ENCODE assay signal across 8 cellular contexts in genomic region chr20:44080646-44081267, GRCh38.
DNase-seq lines count a peak whose midpoint lies in the region; ATAC-seq and TF ChIP-seq lines count a peak whose summit lies in the region.

No MANE protein-coding gene starts in this region.

- intact Hi-C loops in CD14-positive monocyte (cut with micrococcal nuclease), result loop anchor here (1.0 to 10.0 kb wide), 6 partner anchors 24 to 633 kb away; no protein-coding TSS in a partner anchor

- TF ChIP-seq EP300 in tibial nerve (IDR thresholded peaks at IDR 0.05), result no peak

- H3K36me3 ChIP-seq in osteoblast (ENCODE audit: insufficient read depth, low read length) (no peaks in the 10 kb centered on the region), tibial nerve (no peaks in the 10 kb centered on the region)

- H3K27ac Mint-ChIP-seq in CD14-positive monocyte, result peak overlapping the region in 1 of 7 donors; percentile 28
- H3K27ac Mint-ChIP-seq in activated T-helper 17 cell treated with anti-CD3 and anti-CD28 coated beads, Interleukin-2, amount 50 U/mL, for 72 hours, result no peak overlapping the region

- ATAC-seq in GM19468 (IDR thresholded peaks at IDR 0.05; ENCODE audit: extremely low read depth, unreplicated experiment), result peak; percentile 32
- ATAC-seq in activated T-helper 17 cell treated with anti-CD3 and anti-CD28 coated beads, Interleukin-2, amount 50 U/mL, for 72 hours (replicated peaks), result peak; percentile 90

- no peak overlapping the region for H3K27ac ChIP-seq in osteoblast (ENCODE audit: low read depth, low read length)
- H3K27ac ChIP-seq in tibial nerve, result no peak overlapping the region

- H3K9me3 Mint-ChIP-seq in CD14-positive monocyte, result peaks cover 0 to 1% (median 0%) of the 10 kb centered on the region in 7 donors
- no peaks in the 10 kb centered on the region for H3K9me3 Mint-ChIP-seq in activated T-helper 17 cell treated with anti-CD3 and anti-CD28 coated beads, Interleukin-2, amount 50 U/mL, for 72 hours

- no peak for TF ChIP-seq POLR2A in tibial nerve (IDR thresholded peaks at IDR 0.05)

- TF ChIP-seq CTCF in CD14-positive monocyte (IDR thresholded peaks at IDR 0.05), result peak; percentile 99
- TF ChIP-seq CTCF in osteoblast (IDR thresholded peaks at IDR 0.05; ENCODE audit: extremely low read depth, low read depth, low read length), result peak; percentile 99
- peak; percentile 84 to 96 (median 86) for TF ChIP-seq CTCF in tibial nerve (IDR thresholded peaks at IDR 0.05)

- no peaks in the 10 kb centered on the region for H3K27me3 ChIP-seq in osteoblast (ENCODE audit: insufficient read depth, low read length)
- no peaks in the 10 kb centered on the region for H3K27me3 ChIP-seq in tibial nerve

- H3K9me3 ChIP-seq in osteoblast (ENCODE audit: low read depth, low read length) (no peaks in the 10 kb centered on the region), tibial nerve (no peaks in the 10 kb centered on the region)

- H3K4me1 ChIP-seq in osteoblast (ENCODE audit: insufficient read depth, low read length), result peaks cover 15% of the 10 kb centered on the region
- no peaks in the 10 kb centered on the region for H3K4me1 ChIP-seq in tibial nerve

- no peaks in the 10 kb centered on the region for H3K36me3 Mint-ChIP-seq in CD14-positive monocyte
- no peaks in the 10 kb centered on the region for H3K36me3 Mint-ChIP-seq in activated T-helper 17 cell treated with anti-CD3 and anti-CD28 coated beads, Interleukin-2, amount 50 U/mL, for 72 hours (ENCODE audit: low read depth)

- no peaks in the 10 kb centered on the region for H3K79me2 ChIP-seq in osteoblast (ENCODE audit: insufficient read depth, low read length)

- DNase-seq in CD14-positive monocyte (ENCODE audit: low spot score), result peak; percentile 68
- peak; percentile 71 for DNase-seq in LHCN-M2 (ENCODE audit: low read depth)
- DNase-seq in RPMI7951 (ENCODE audit: low read depth), result peak; percentile 83
- DNase-seq in foreskin melanocyte, result peak; percentile 61
- peak; percentile 96 for DNase-seq in osteoblast (ENCODE audit: insufficient read length, low spot score, missing footprints)
- DNase-seq in tibial nerve (ENCODE audit: low spot score in 2 of 2), result peak; percentile 31 to 84

- no peak overlapping the region for H2AFZ ChIP-seq in osteoblast (ENCODE audit: low read length)

- peak overlapping the region; percentile 34 for H3K4me2 ChIP-seq in osteoblast (ENCODE audit: insufficient read depth, low read length)

- no peak overlapping the region for H3K4me3 Mint-ChIP-seq in CD14-positive monocyte
- no peak overlapping the region for H3K4me3 Mint-ChIP-seq in activated T-helper 17 cell treated with anti-CD3 and anti-CD28 coated beads, Interleukin-2, amount 50 U/mL, for 72 hours

- H3K4me3 ChIP-seq in osteoblast (ENCODE audit: insufficient read depth, low read length), result no peak overlapping the region
- H3K4me3 ChIP-seq in tibial nerve, result no peak overlapping the region

- H3K4me1 Mint-ChIP-seq in CD14-positive monocyte, result peaks cover 9% of the 10 kb centered on the region
- no peaks in the 10 kb centered on the region for H3K4me1 Mint-ChIP-seq in activated T-helper 17 cell treated with anti-CD3 and anti-CD28 coated beads, Interleukin-2, amount 50 U/mL, for 72 hours

- H4K20me1 ChIP-seq in osteoblast (ENCODE audit: insufficient read depth, low read length), result no peaks in the 10 kb centered on the region

- H3K27me3 Mint-ChIP-seq in CD14-positive monocyte (ENCODE audit: low read depth in 3 of 3), result peaks cover 2 to 12% (median 6%) of the 10 kb centered on the region in 3 donors
- H3K27me3 Mint-ChIP-seq in activated T-helper 17 cell treated with anti-CD3 and anti-CD28 coated beads, Interleukin-2, amount 50 U/mL, for 72 hours, result peaks cover 3% of the 10 kb centered on the region

- 14 to 22% methylated on average over 8 of the region's 8 CpGs for WGBS in tibial nerve, 2 donors
